11 cellular contexts compared by ENCODE assay signal in genomic region chr12:47781479-47782371, GRCh38. TPM values are rescaled to one million over a fixed set of nuclear protein-coding genes. Genes with fewer than 3 reads are reported as not detected.
DNase-seq lines count a peak whose midpoint lies in the region; ATAC-seq and TF ChIP-seq lines count a peak whose summit lies in the region.
"Had no signal": no experiment of that assay in that cellular context is flagged by ENCODE, and none has a peak within 500 bp of the region (broad histone marks: within the 10 kb centered on the region; RNA-seq: fewer than 3 reads in every experiment).

No MANE protein-coding gene starts in this region.

- peaks cover 0 to 22% (median 3%) of the 10 kb centered on the region in 5 donors for H3K36me3 Mint-ChIP-seq in naive thymus-derived CD4-positive, alpha-beta T cell

- H3K9me3 Mint-ChIP-seq in naive thymus-derived CD4-positive, alpha-beta T cell: no peaks in the 10 kb centered on the region

- H3K9me3 ChIP-seq in adipocyte (ENCODE audit: control insufficient read depth, low read length): no peaks in the 10 kb centered on the region
- H3K9me3 ChIP-seq in naive thymus-derived CD4-positive, alpha-beta T cell (ENCODE audit: control insufficient read depth in 2 of 3, low read length in 3 of 3): no peaks in the 10 kb centered on the region

- no peak overlapping the region for H3K27ac ChIP-seq in naive thymus-derived CD4-positive, alpha-beta T cell (ENCODE audit: low read depth, low read length)

- peaks cover 52% of the 10 kb centered on the region for H3K36me3 ChIP-seq in adipocyte (ENCODE audit: control insufficient read depth, insufficient read depth, low read length, severe bottlenecking)
- peaks cover 0 to 51% (median 16%) of the 10 kb centered on the region in 3 experiments for H3K36me3 ChIP-seq in naive thymus-derived CD4-positive, alpha-beta T cell (ENCODE audit: control insufficient read depth in 2 of 3, insufficient read depth in 3 of 3, low read length in 3 of 3)

- no peak overlapping the region for H3K4me3 Mint-ChIP-seq in naive thymus-derived CD4-positive, alpha-beta T cell

- H3K4me1 ChIP-seq in adipocyte (ENCODE audit: control insufficient read depth, insufficient read depth, low read length): peaks cover 28% of the 10 kb centered on the region
- no peaks in the 10 kb centered on the region for H3K4me1 ChIP-seq in naive thymus-derived CD4-positive, alpha-beta T cell (ENCODE audit: control insufficient read depth in 2 of 2, insufficient read depth in 2 of 2, low read length in 2 of 2)

- H3K4me3 ChIP-seq in LNCaP clone FGC (ENCODE audit: low read depth, low read length): no peak overlapping the region
- H3K4me3 ChIP-seq in adipocyte (ENCODE audit: low read length): no peak overlapping the region
- no peak overlapping the region for H3K4me3 ChIP-seq in naive thymus-derived CD4-positive, alpha-beta T cell (ENCODE audit: low read length)
- H3K4me3 ChIP-seq: lung had no signal

- no peak for TF ChIP-seq CTCF in LNCaP clone FGC (IDR thresholded peaks at IDR 0.05; ENCODE audit: control insufficient read depth, extremely low read depth, insufficient read depth)

- H3K27me3 Mint-ChIP-seq in naive thymus-derived CD4-positive, alpha-beta T cell: no peaks in the 10 kb centered on the region

- CTCF ChIA-PET in naive thymus-derived CD4-positive, alpha-beta T cell (lab: Charles Lee): interaction anchor here (0.6 to 18.2 kb wide), 7 partner anchors 11 to 388 kb away, joined by 3 to 346 read pairs (median 6); no protein-coding TSS in a partner anchor

- H3K27ac Mint-ChIP-seq in naive thymus-derived CD4-positive, alpha-beta T cell: peak overlapping the region; percentile 19 to 84 (median 70)

- DNase-seq in COLO668 (lab: John Stamatoyannopoulos, UW; ENCODE audit: unreplicated experiment) (peak; percentile 32), LNCaP clone FGC (ENCODE audit: low read depth) (peak; percentile 47), adipocyte (ENCODE audit: low read depth) (no peak), NCI-H128 (lab: John Stamatoyannopoulos, UW; ENCODE audit: unreplicated experiment) (no peak), SHP77 treated with DMSO at 0.1 percent for 48 hours (lab: John Stamatoyannopoulos, UW) (no peak)
- DNase-seq in naive thymus-derived CD4-positive, alpha-beta T cell: no peak
- no peak for DNase-seq in stimulated activated CD4-positive, alpha-beta T cell treated with anti-CD3 and anti-CD28 coated beads, Interleukin-15, amount 100 ng/mL, for 24 hours

- intact Hi-C loops in naive thymus-derived CD4-positive, alpha-beta T cell (cut with micrococcal nuclease): no loop called here

- ATAC-seq in naive thymus-derived CD4-positive, alpha-beta T cell: no peak
- no peak for ATAC-seq in GM18511 (IDR thresholded peaks at IDR 0.05; ENCODE audit: unreplicated experiment)

- H3K4me1 Mint-ChIP-seq in naive thymus-derived CD4-positive, alpha-beta T cell: peaks cover 14 to 27% (median 20%) of the 10 kb centered on the region in 7 donors

- POLR2A ChIA-PET in naive thymus-derived CD4-positive, alpha-beta T cell (lab: Charles Lee): interaction anchor here (0.5 to 1.2 kb wide), 4 partner anchors 31 to 57 kb away, joined by 3 to 5 read pairs (median 4); no protein-coding TSS in a partner anchor

- H3K9ac ChIP-seq in adipocyte (ENCODE audit: low read length): peak overlapping the region; percentile 1

- H3K27me3 ChIP-seq in adipocyte (replicated peaks; ENCODE audit: control insufficient read depth, insufficient read depth, low read length): no peaks in the 10 kb centered on the region
- no peaks in the 10 kb centered on the region for H3K27me3 ChIP-seq in naive thymus-derived CD4-positive, alpha-beta T cell (ENCODE audit: control insufficient read depth in 2 of 2, insufficient read depth in 2 of 2, low read length in 2 of 2)

RNA-seq across cellular contexts. Expression of gene SLC48A1, which starts 8.7 kb away (rescaled TPM):
- 10 to 100 TPM in 2 of 5 experiments, 1 to 10 TPM in 3; 6.7 to 14.3 (median 10.0) TPM for total RNA-seq in naive thymus-derived CD4-positive, alpha-beta T cell
- 10 to 100 TPM; 12.5 to 15.6 TPM for polyA plus RNA-seq in naive thymus-derived CD4-positive, alpha-beta T cell

RNA-seq across cellular contexts. Expression of gene RAPGEF3, which starts 23.0 kb away (rescaled TPM):
- total RNA-seq in naive thymus-derived CD4-positive, alpha-beta T cell: 1 to 10 TPM in 2 of 5 experiments, under 1 TPM in 2, not detected in 1; 0.08 to 1.9 (median 1.1) TPM
- polyA plus RNA-seq in naive thymus-derived CD4-positive, alpha-beta T cell: under 1 TPM in 1 of 2 donors, not detected in 1; 0.15 TPM

RNA-seq across cellular contexts. Expression of gene HDAC7, which starts 38.0 kb away (rescaled TPM):
- 100 to 1,000 TPM; 150 to 194 (median 188) TPM for total RNA-seq in naive thymus-derived CD4-positive, alpha-beta T cell
- polyA plus RNA-seq in naive thymus-derived CD4-positive, alpha-beta T cell: 10 to 100 TPM; 16.7 to 36.7 TPM

RNA-seq across cellular contexts. Expression of gene ENDOU, which starts 56.4 kb away (rescaled TPM):
- not detected for total RNA-seq in naive thymus-derived CD4-positive, alpha-beta T cell
- polyA plus RNA-seq in naive thymus-derived CD4-positive, alpha-beta T cell: not detected
- total RNA-seq: activated CD8-positive, alpha-beta memory T cell treated with anti-CD3 and anti-CD28 coated beads for 36 hours; epithelial cell of proximal tubule had no signal

Comparison
In these comparisons a context has a peak if more than half of its experiments do, and no peak if none do; other contexts are left out.
1. DNase-seq: peak in COLO668 (single experiment) and LNCaP clone FGC (single experiment); none in adipocyte (single experiment), naive thymus-derived CD4-positive, alpha-beta T cell (0 of 9), stimulated activated CD4-positive, alpha-beta T cell treated with anti-CD3 and anti-CD28 coated beads, Interleukin-15, amount 100 ng/mL, for 24 hours (single experiment), NCI-H128 (single experiment) and SHP77 treated with DMSO at 0.1 percent for 48 hours (single experiment).